Comparison of ENCODE assay signal across 28 cellular contexts in genomic region chr11:110190885-110191284, GRCh38.
"Had no signal": no experiment of that assay in that cellular context is flagged by ENCODE, and none has a peak within 500 bp of the region (broad histone marks: within the 10 kb centered on the region; RNA-seq: fewer than 3 reads in every experiment).

No MANE protein-coding gene starts in this region.

- ATAC-seq: effector memory CD8-positive, alpha-beta T cell; esophagus mucosa; gastroesophageal sphincter; heart left ventricle; left cardiac atrium; left lung; left ventricle myocardium superior; lower lobe of right lung; mucosa of descending colon had no signal

- H3K27ac ChIP-seq: colonic mucosa, epithelial cell of prostate, esophagus squamous epithelium, gastroesophageal sphincter, heart left ventricle, hepatocyte, left lung, lower lobe of right lung had no signal

- H3K4me1 Mint-ChIP-seq: endodermal cell had no signal

- H3K4me2 ChIP-seq: hepatocyte had no signal

- H3K36me3 ChIP-seq: colonic mucosa, esophagus squamous epithelium, gastroesophageal sphincter, heart left ventricle, left lung, lower lobe of right lung had no signal

- H3K4me1 ChIP-seq: colonic mucosa, esophagus squamous epithelium, gastroesophageal sphincter had no signal

- H3K4me3 ChIP-seq: colonic mucosa, esophagus squamous epithelium, gastroesophageal sphincter, heart left ventricle, hepatocyte, left lung, lower lobe of right lung, mucosa of descending colon had no signal

- H3K9me3 ChIP-seq: colonic mucosa, esophagus squamous epithelium, gastroesophageal sphincter, heart left ventricle, left lung, lower lobe of right lung, mucosa of descending colon had no signal

- H3K4me3 Mint-ChIP-seq: dendritic cell treated with granulocyte-macrophage colony-stimulating factor and Interleukin-4, amounts not matched to agents 40 ng/mL and 50 ng/mL, for 4 days; effector memory CD8-positive, alpha-beta T cell; endodermal cell; immature natural killer cell; mesothelial cell of epicardium had no signal

- FAIRE-seq: endometrium, frontal cortex had no signal

- H2AFZ ChIP-seq: hepatocyte had no signal

- H3K27ac Mint-ChIP-seq: dendritic cell treated with granulocyte-macrophage colony-stimulating factor and Interleukin-4, amounts not matched to agents 40 ng/mL and 50 ng/mL, for 4 days; effector memory CD8-positive, alpha-beta T cell; endodermal cell; immature natural killer cell; mesothelial cell of epicardium; naive B cell had no signal

- H3K36me3 Mint-ChIP-seq: immature natural killer cell, mesothelial cell of epicardium had no signal

- H3K79me2 ChIP-seq: hepatocyte had no signal

- H3K27me3 Mint-ChIP-seq: dendritic cell treated with granulocyte-macrophage colony-stimulating factor and Interleukin-4, amounts not matched to agents 40 ng/mL and 50 ng/mL, for 4 days; effector memory CD8-positive, alpha-beta T cell had no signal

- H3K9me3 Mint-ChIP-seq: dendritic cell treated with granulocyte-macrophage colony-stimulating factor and Interleukin-4, amounts not matched to agents 40 ng/mL and 50 ng/mL, for 4 days; endodermal cell; immature natural killer cell had no signal

- H3K27me3 ChIP-seq: colonic mucosa, esophagus squamous epithelium, gastroesophageal sphincter, heart left ventricle, hepatocyte, left lung had no signal

- DNase-seq: colonic mucosa; cortex of kidney; effector CD8-positive, alpha-beta T cell; effector memory CD8-positive, alpha-beta T cell; endodermal cell; erythroblast; esophagus squamous epithelium; foreskin fibroblast; heart left ventricle; hypothalamus; immature natural killer cell; islet precursor cell; kidney; left cardiac atrium; left lung; left ventricle myocardium superior; lower lobe of right lung; mesenchymal stem cell; mucosa of descending colon; naive B cell had no signal
